In genomic region chr2:229712125-229712524, GRCh38 we compare ENCODE assay signal across 15 cellular contexts. TPM values are rescaled to one million over a fixed set of nuclear protein-coding genes. Genes with fewer than 3 reads are reported as not detected.
DNase-seq lines count a peak whose midpoint lies in the region; ATAC-seq, FAIRE-seq and TF ChIP-seq lines count a peak whose summit lies in the region.
"Had no signal": no experiment of that assay in that cellular context is flagged by ENCODE, and none has a peak within 500 bp of the region (broad histone marks: within the 10 kb centered on the region; RNA-seq: fewer than 3 reads in every experiment).

No MANE protein-coding gene starts in this region.

- no peaks in the 10 kb centered on the region for H3K9me2 ChIP-seq in Karpas-422 (replicated peaks; ENCODE audit: insufficient read depth, low read length)

- DNase-seq in NCI-H510A treated with DMSO at 0.1 percent for 48 hours (lab: John Stamatoyannopoulos, UW), result peak; percentile 10
- no peak for DNase-seq in NCI-H510A (lab: John Stamatoyannopoulos, UW)
- DNase-seq in Karpas-422, result peak; percentile 53
- peak; percentile 29 for DNase-seq in astrocyte of the spinal cord (ENCODE audit: low read depth, low spot score)
- DNase-seq in osteoblast (ENCODE audit: insufficient read length, low spot score, missing footprints), result peak; percentile 44
- DNase-seq in natural killer cell, result no peak
- DNase-seq in CD14-positive monocyte (ENCODE audit: low spot score), result no peak
- DNase-seq in GM12892 (ENCODE audit: insufficient read length), result no peak
- DNase-seq: activated CD4-positive, alpha-beta T cell treated with anti-CD3 and anti-CD28 coated beads, Interleukin-2, amount 10 ng/mL, durations not matched to agents 24 days and 14 days; central memory CD4-positive, alpha-beta T cell; NCI-H1694; T-cell had no signal

- H3K4me3 Mint-ChIP-seq in natural killer cell, result no peak overlapping the region
- peak overlapping the region in 1 of 2 donors; percentile 65 for H3K4me3 Mint-ChIP-seq in CD14-positive monocyte
- H3K4me3 Mint-ChIP-seq: activated CD4-positive, alpha-beta T cell treated with anti-CD3 and anti-CD28 coated beads, Interleukin-2, amount 10 ng/mL, durations not matched to agents 24 days and 14 days had no signal

- no peak overlapping the region for H3K9ac ChIP-seq in Karpas-422 (ENCODE audit: low read length)

- no peaks in the 10 kb centered on the region for H3K36me3 ChIP-seq in Karpas-422 (ENCODE audit: insufficient read depth, low read length)
- no peaks in the 10 kb centered on the region for H3K36me3 ChIP-seq in osteoblast (ENCODE audit: insufficient read depth, low read length)
- H3K36me3 ChIP-seq: esophagus muscularis mucosa had no signal

- H4K20me1 ChIP-seq in Karpas-422 (ENCODE audit: insufficient read depth, low read depth, low read length), result no peaks in the 10 kb centered on the region
- H4K20me1 ChIP-seq in osteoblast (ENCODE audit: insufficient read depth, low read length), result no peaks in the 10 kb centered on the region

- intact Hi-C loops in natural killer cell (cut with micrococcal nuclease), result no loop called here
- intact Hi-C loops in CD14-positive monocyte (cut with micrococcal nuclease), result no loop called here

- H3K9me3 ChIP-seq in Karpas-422 (ENCODE audit: low read length) (no peaks in the 10 kb centered on the region), osteoblast (ENCODE audit: low read depth, low read length) (no peaks in the 10 kb centered on the region)
- H3K9me3 ChIP-seq: esophagus muscularis mucosa had no signal

- TF ChIP-seq CTCF in astrocyte of the spinal cord (IDR thresholded peaks at IDR 0.05; ENCODE audit: low read depth, low read length) (no peak), osteoblast (IDR thresholded peaks at IDR 0.05; ENCODE audit: extremely low read depth, low read depth, low read length) (peak; percentile 13), natural killer cell (IDR thresholded peaks at IDR 0.05) (no peak), CD14-positive monocyte (IDR thresholded peaks at IDR 0.05) (no peak)

- H3K27me3 Mint-ChIP-seq in natural killer cell (ENCODE audit: low read depth in 2 of 2) (peaks cover 46 to 64% of the 10 kb centered on the region in 2 donors), CD14-positive monocyte (ENCODE audit: low read depth in 3 of 3) (peaks cover 64 to 79% (median 66%) of the 10 kb centered on the region in 3 donors)

- H3K27me3 ChIP-seq in Karpas-422 (ENCODE audit: low read length) (0 out of 2 replicates have a peak, but pooled peaks cover 4% of the 10 kb centered on the region), osteoblast (ENCODE audit: insufficient read depth, low read length) (peaks cover 48% of the 10 kb centered on the region)

- in situ Hi-C loops in astrocyte of the spinal cord (cut with HindIII; ENCODE audit: low sequenced_read_pairs), result no loop called here

- no peak overlapping the region for H3K27ac ChIP-seq in Karpas-422 (ENCODE audit: low read length)
- H3K27ac ChIP-seq in osteoblast (ENCODE audit: low read depth, low read length), result no peak overlapping the region
- H3K27ac ChIP-seq: esophagus muscularis mucosa had no signal

- H3K9me3 Mint-ChIP-seq in natural killer cell, result no peaks in the 10 kb centered on the region
- H3K9me3 Mint-ChIP-seq in CD14-positive monocyte, result peaks cover 0 to 15% (median 1%) of the 10 kb centered on the region in 7 donors
- H3K9me3 Mint-ChIP-seq: activated CD4-positive, alpha-beta T cell treated with anti-CD3 and anti-CD28 coated beads, Interleukin-2, amount 10 ng/mL, durations not matched to agents 24 days and 14 days; activated T-helper 2 cell treated with anti-CD3 and anti-CD28 coated beads, Interferon-gamma antibody, Interleukin-2, Interleukin-4, amounts not matched to agents 10 μg/mL and 5 μg/mL and 100 μg/mL, durations not matched to agents 14 hours and 24 hours and 36 hours had no signal

- FAIRE-seq in GM12892 (lab: Jason Lieb, UNC), result no peak
- FAIRE-seq: islet of Langerhans had no signal

- ATAC-seq in natural killer cell, result no peak
- ATAC-seq: T-cell had no signal

- H3K4me1 Mint-ChIP-seq in natural killer cell (peaks cover 0 to 7% of the 10 kb centered on the region in 2 donors), CD14-positive monocyte (peaks cover 5% of the 10 kb centered on the region)

- no peaks in the 10 kb centered on the region for H3K36me3 Mint-ChIP-seq in natural killer cell
- H3K36me3 Mint-ChIP-seq in CD14-positive monocyte, result peaks cover 0 to 2% of the 10 kb centered on the region in 2 donors

- H3K4me3 ChIP-seq in Karpas-422 (ENCODE audit: low read length) (no peak overlapping the region), astrocyte of the spinal cord (ENCODE audit: low read depth, low read length) (no peak overlapping the region), osteoblast (ENCODE audit: insufficient read depth, low read length) (no peak overlapping the region)
- H3K4me3 ChIP-seq: esophagus muscularis mucosa had no signal

- H3K79me2 ChIP-seq in Karpas-422 (ENCODE audit: low read length) (no peaks in the 10 kb centered on the region), osteoblast (ENCODE audit: insufficient read depth, low read length) (no peaks in the 10 kb centered on the region)

- H3K27ac Mint-ChIP-seq in natural killer cell (no peak overlapping the region), CD14-positive monocyte (no peak overlapping the region)
- H3K27ac Mint-ChIP-seq: activated CD4-positive, alpha-beta T cell treated with anti-CD3 and anti-CD28 coated beads, Interleukin-2, amount 10 ng/mL, durations not matched to agents 24 days and 14 days; activated T-helper 2 cell treated with anti-CD3 and anti-CD28 coated beads, Interferon-gamma antibody, Interleukin-2, Interleukin-4, amounts not matched to agents 10 μg/mL and 5 μg/mL and 100 μg/mL, durations not matched to agents 14 hours and 24 hours and 36 hours; T-cell had no signal

- H3K4me2 ChIP-seq in Karpas-422 (ENCODE audit: low read depth, low read length, poor library complexity, severe bottlenecking) (no peak overlapping the region), osteoblast (ENCODE audit: insufficient read depth, low read length) (no peak overlapping the region)

- H3K4me1 ChIP-seq in Karpas-422 (ENCODE audit: low read length) (peaks cover 16% of the 10 kb centered on the region), osteoblast (ENCODE audit: insufficient read depth, low read length) (no peaks in the 10 kb centered on the region)

- H2AFZ ChIP-seq in Karpas-422 (ENCODE audit: low read length) (no peak overlapping the region), osteoblast (ENCODE audit: low read length) (no peak overlapping the region)

- TF ChIP-seq POLR2A in GM12892 (IDR thresholded peaks at IDR 0.05; ENCODE audit: low read depth, low read length), result no peak

RNA-seq across cellular contexts. Expression of gene DNER, which starts 2.2 kb away (rescaled TPM):
- not detected in 2 replicates for total RNA-seq in Karpas-422 (2014; rRNA removed; shearing (Covaris generic); ENCODE audit: low replicate concordance)
- total RNA-seq in osteoblast, result 0.36 and 1.2 TPM in 2 replicates
- not detected for total RNA-seq in natural killer cell
- polyA plus RNA-seq in CD14-positive monocyte, result under 1 TPM; 0.12 to 0.16 TPM
- polyA plus RNA-seq in GM12892 (2012; ENCODE audit: missing spikeins), result not detected
- total RNA-seq: activated CD4-positive, alpha-beta T cell treated with anti-CD3 and anti-CD28 coated beads, Interleukin-2, amount 10 ng/mL, durations not matched to agents 24 days and 14 days; activated T-helper 2 cell treated with anti-CD3 and anti-CD28 coated beads, Interferon-gamma antibody, Interleukin-2, Interleukin-4, amounts not matched to agents 10 μg/mL and 5 μg/mL and 100 μg/mL, durations not matched to agents 14 hours and 24 hours and 36 hours had no signal

Comparison
In these comparisons a context has a peak if more than half of its experiments do, and no peak if none do; other contexts are left out.
1. DNase-seq: peak in NCI-H510A treated with DMSO at 0.1 percent for 48 hours (single experiment), Karpas-422 (single experiment), astrocyte of the spinal cord (single experiment) and osteoblast (single experiment); none in NCI-H510A (single experiment), natural killer cell (single experiment), CD14-positive monocyte (single experiment) and GM12892 (single experiment).